1 cellular context compared by ENCODE assay signal in the genomic region with DNA sequence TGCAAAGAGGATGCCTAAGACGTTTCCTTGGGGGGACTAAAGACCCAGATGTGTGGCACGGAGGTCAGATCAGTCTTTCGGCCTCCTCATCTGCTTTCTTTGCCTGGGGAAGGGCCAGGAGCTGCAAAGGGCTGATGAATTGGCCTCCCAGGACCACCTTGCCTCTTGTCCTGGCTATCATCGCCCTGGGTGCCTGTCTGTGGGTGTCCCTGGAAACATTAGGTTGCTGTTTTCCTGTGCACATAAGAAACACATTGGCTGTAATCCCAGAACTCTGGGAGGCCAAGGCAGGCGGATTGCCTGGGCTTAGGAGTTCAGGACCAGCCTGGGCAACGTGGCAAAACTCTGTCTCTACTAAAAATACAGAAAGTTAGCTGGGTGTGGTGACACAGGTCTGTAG.
TF ChIP-seq lines count a peak whose summit lies in the region.

No MANE protein-coding gene starts in this region.

TF ChIP-seq in GM23338, 12 proteins besides CTCF, POLR2A, EP300 and RAD21 (continued from another document):
- TF ChIP-seq, protein P1, sequence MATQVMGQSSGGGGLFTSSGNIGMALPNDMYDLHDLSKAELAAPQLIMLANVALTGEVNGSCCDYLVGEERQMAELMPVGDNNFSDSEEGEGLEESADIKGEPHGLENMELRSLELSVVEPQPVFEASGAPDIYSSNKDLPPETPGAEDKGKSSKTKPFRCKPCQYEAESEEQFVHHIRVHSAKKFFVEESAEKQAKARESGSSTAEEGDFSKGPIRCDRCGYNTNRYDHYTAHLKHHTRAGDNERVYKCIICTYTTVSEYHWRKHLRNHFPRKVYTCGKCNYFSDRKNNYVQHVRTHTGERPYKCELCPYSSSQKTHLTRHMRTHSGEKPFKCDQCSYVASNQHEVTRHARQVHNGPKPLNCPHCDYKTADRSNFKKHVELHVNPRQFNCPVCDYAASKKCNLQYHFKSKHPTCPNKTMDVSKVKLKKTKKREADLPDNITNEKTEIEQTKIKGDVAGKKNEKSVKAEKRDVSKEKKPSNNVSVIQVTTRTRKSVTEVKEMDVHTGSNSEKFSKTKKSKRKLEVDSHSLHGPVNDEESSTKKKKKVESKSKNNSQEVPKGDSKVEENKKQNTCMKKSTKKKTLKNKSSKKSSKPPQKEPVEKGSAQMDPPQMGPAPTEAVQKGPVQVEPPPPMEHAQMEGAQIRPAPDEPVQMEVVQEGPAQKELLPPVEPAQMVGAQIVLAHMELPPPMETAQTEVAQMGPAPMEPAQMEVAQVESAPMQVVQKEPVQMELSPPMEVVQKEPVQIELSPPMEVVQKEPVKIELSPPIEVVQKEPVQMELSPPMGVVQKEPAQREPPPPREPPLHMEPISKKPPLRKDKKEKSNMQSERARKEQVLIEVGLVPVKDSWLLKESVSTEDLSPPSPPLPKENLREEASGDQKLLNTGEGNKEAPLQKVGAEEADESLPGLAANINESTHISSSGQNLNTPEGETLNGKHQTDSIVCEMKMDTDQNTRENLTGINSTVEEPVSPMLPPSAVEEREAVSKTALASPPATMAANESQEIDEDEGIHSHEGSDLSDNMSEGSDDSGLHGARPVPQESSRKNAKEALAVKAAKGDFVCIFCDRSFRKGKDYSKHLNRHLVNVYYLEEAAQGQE (IDR thresholded peaks at IDR 0.05; ENCODE audit: unreplicated experiment), result no peak
